Comparison of ENCODE assay signal across 1 cellular context in genomic region chr3:16253601-16254000, GRCh38.
TF ChIP-seq lines count a peak whose summit lies in the region.

No MANE protein-coding gene starts in this region.

TF ChIP-seq in K562, 482 proteins besides CTCF, POLR2A, EP300 and RAD21:
- no peak for TF ChIP-seq RREB1 (CRISPR knock-in tag; IDR thresholded peaks at IDR 0.05)
- TF ChIP-seq U2AF1 (optimal IDR thresholded peaks at IDR 0.05; ENCODE audit: low read depth, low read length): no peak
- TF ChIP-seq ZNF586 (CRISPR knock-in tag; conservative IDR thresholded peaks at IDR 0.05): no peak
- TF ChIP-seq ZBTB11 (CRISPR knock-in tag; IDR thresholded peaks at IDR 0.05): no peak
- TF ChIP-seq SNRNP70 (optimal IDR thresholded peaks at IDR 0.05; ENCODE audit: low read depth, low read length): no peak
- no peak for TF ChIP-seq ZNF395 (CRISPR knock-in tag; IDR thresholded peaks at IDR 0.05)
- no peak for TF ChIP-seq ZNF561 (CRISPR knock-in tag; conservative IDR thresholded peaks at IDR 0.05)
- no peak for TF ChIP-seq CHCHD3 (CRISPR knock-in tag; IDR thresholded peaks at IDR 0.05)
- no peak for TF ChIP-seq ASH1L (IDR thresholded peaks at IDR 0.05; ENCODE audit: borderline replicate concordance, low read depth, partially characterized antibody)
